1 cellular context compared by ENCODE assay signal in genomic region chr11:115885446-115885978, GRCh38.
TF ChIP-seq lines count a peak whose summit lies in the region.

No MANE protein-coding gene starts in this region.

TF ChIP-seq in GM23338, 12 proteins besides CTCF, POLR2A, EP300 and RAD21 (continued from another document):
- TF ChIP-seq ZNF462 (CRISPR knock-in tag; IDR thresholded peaks at IDR 0.05) = no peak
